In the genomic region with DNA sequence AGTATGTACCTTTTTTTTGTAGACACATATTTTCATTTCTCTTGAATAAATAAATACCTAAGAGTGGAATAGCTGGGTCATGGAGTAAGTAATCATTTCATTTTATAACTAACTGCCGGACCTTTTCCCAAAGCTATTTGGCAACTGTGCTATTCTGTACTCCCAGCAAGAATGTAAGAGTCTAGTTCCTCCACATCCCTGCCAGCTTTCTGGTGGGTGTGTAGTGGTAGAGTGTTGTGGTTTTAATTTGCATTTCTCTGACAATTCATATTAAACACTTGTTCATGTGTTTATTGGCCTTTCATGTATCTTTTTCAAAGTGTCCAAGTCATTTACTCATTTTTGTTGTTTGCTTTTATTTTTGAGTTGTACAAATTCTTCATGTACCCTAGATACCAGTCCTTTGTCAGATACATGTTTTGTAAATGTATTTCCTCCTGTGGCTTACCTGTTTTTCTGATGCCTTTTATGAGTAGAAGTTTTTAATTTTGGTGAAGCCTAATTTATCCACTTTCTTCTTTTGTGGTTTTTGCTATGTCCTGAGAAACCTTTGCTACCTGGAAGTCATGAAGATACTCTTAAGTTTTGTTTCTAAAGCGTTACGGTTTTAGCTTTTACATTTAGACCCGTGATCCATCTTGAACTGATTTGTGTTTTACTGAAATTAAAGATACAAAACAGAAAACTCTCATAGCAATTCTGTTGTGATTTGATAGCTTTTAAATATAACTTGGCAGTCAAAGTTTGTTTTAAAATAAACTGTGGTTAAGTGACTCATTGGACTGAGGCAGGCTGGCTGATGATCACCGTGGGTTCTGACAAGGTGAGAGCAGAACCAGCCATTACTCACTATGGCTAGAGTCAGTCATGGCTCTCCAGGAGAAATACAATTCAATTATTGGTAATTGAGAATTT, we compare ENCODE assay signal across 8 cellular contexts. TPM values are rescaled to one million over a fixed set of nuclear protein-coding genes. Genes with fewer than 3 reads are reported as not detected.
A peak's percentile ranks its signal among the peaks of the same experiment; 100 is the strongest.
DNase-seq lines count a peak whose midpoint lies in the region; ATAC-seq and TF ChIP-seq lines count a peak whose summit lies in the region.

No MANE protein-coding gene starts in this region.

- peak; percentile 83 for DNase-seq in HFFc6
- no peak for DNase-seq in WTC11 (ENCODE audit: low spot score)
- peak; percentile 48 for DNase-seq in dermis blood vessel endothelial cell
- no peak for DNase-seq in DMS53 (lab: John Stamatoyannopoulos, UW)
- no peak for DNase-seq in foreskin melanocyte
- no peak for DNase-seq in T-helper 9 cell

- no peaks in the 10 kb centered on the region for H3K27me3 ChIP-seq in rectal smooth muscle tissue (ENCODE audit: control insufficient read depth, insufficient read depth, low read length)

- TF ChIP-seq CTCF in HFFc6 (IDR thresholded peaks at IDR 0.05): no peak
- no peak for TF ChIP-seq CTCF in WTC11 (IDR thresholded peaks at IDR 0.05)

- POLR2A ChIA-PET in WTC11 (lab: Charles Lee): interaction anchor here (0.6 kb wide), 1 partner anchor 12 kb away, joined by 3 read pairs; no protein-coding TSS in a partner anchor

- H3K36me3 Mint-ChIP-seq in HFFc6 (ENCODE audit: low read depth) (no peaks in the 10 kb centered on the region), WTC11 (peaks cover 65% of the 10 kb centered on the region)

- CTCF ChIA-PET in WTC11 (lab: Charles Lee): interaction anchor here (1.0 to 1.4 kb wide), 2 partner anchors 8 to 445 kb away, joined by 3 to 4 read pairs; a partner anchor contains a TSS

- H3K27me3 Mint-ChIP-seq in HFFc6 (ENCODE audit: insufficient read depth): peaks cover 28% of the 10 kb centered on the region
- H3K27me3 Mint-ChIP-seq in WTC11 (ENCODE audit: low read depth): no peaks in the 10 kb centered on the region

- no peak overlapping the region for H3K9ac ChIP-seq in rectal smooth muscle tissue (ENCODE audit: low read length)

- H3K36me3 ChIP-seq in rectal smooth muscle tissue (ENCODE audit: control insufficient read depth, insufficient read depth, low read length): peaks cover 6% of the 10 kb centered on the region

- peaks cover 45% of the 10 kb centered on the region for H3K4me1 ChIP-seq in rectal smooth muscle tissue (ENCODE audit: control insufficient read depth, insufficient read depth, low read length)

- peak overlapping the region; percentile 57 for H3K27ac ChIP-seq in rectal smooth muscle tissue (ENCODE audit: low read depth, low read length)

- H3K4me1 Mint-ChIP-seq in HFFc6 (ENCODE audit: low read depth) (peaks cover 25% of the 10 kb centered on the region), WTC11 (peaks cover 81% of the 10 kb centered on the region)

- H3K27ac Mint-ChIP-seq in HFFc6: peak overlapping the region; percentile 22; the same call in 1 of the 2 replicates
- no peak overlapping the region; the same call in 1 of the 2 replicates for H3K27ac Mint-ChIP-seq in WTC11

- no peaks in the 10 kb centered on the region for H3K9me3 Mint-ChIP-seq in HFFc6
- peaks cover 4% of the 10 kb centered on the region for H3K9me3 Mint-ChIP-seq in WTC11

- ATAC-seq in WTC11 (no peak), GM19328 (IDR thresholded peaks at IDR 0.05; ENCODE audit: unreplicated experiment) (no peak)

- peak overlapping the region; percentile 4 for H3K4me3 ChIP-seq in rectal smooth muscle tissue (ENCODE audit: low read length)

- H3K4me3 Mint-ChIP-seq in HFFc6 (peak overlapping the region; percentile 72), WTC11 (peak overlapping the region; percentile 24)

TF ChIP-seq in WTC11, 78 proteins besides CTCF, POLR2A, EP300 and RAD21:
- TF ChIP-seq, protein P1, sequence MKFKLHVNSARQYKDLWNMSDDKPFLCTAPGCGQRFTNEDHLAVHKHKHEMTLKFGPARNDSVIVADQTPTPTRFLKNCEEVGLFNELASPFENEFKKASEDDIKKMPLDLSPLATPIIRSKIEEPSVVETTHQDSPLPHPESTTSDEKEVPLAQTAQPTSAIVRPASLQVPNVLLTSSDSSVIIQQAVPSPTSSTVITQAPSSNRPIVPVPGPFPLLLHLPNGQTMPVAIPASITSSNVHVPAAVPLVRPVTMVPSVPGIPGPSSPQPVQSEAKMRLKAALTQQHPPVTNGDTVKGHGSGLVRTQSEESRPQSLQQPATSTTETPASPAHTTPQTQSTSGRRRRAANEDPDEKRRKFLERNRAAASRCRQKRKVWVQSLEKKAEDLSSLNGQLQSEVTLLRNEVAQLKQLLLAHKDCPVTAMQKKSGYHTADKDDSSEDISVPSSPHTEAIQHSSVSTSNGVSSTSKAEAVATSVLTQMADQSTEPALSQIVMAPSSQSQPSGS (CRISPR knock-in tag; IDR thresholded peaks at IDR 0.05; ENCODE audit: borderline replicate concordance, low read depth): no peak
TF ChIP-seq in WTC11: peak in this region for 0.

RNA-seq across cellular contexts. Expression of a gene that starts 7.9 kb away (rescaled TPM):
- 1 to 10 TPM in 3 of 6 experiments, under 1 TPM in 3; 0.80 to 1.2 (median 1.0) TPM for total RNA-seq in HFFc6 (2021; fragmentation: NEBNext Ultra II Directional; extraction: Animal tissue kit (Norgen Biotek cat#: 25700))
- 43.4 to 50.0 TPM (median 44.5 TPM) in 3 replicates for total RNA-seq in WTC11 (2021)
- 28.4 and 54.8 TPM in 2 replicates for total RNA-seq in dermis blood vessel endothelial cell

Comparison
In these comparisons a context has a peak if more than half of its experiments do, and no peak if none do; other contexts are left out.
1. DNase-seq: peak in HFFc6 (single experiment) and dermis blood vessel endothelial cell (single experiment); none in WTC11 (single experiment), DMS53 (single experiment), foreskin melanocyte (single experiment) and T-helper 9 cell (single experiment).
2. RNA of a gene that starts 7.9 kb away (total RNA-seq): 28.4 to 54.8 TPM in dermis blood vessel endothelial cell and 43.4 to 50.0 TPM in WTC11; 0.80 to 1.2 TPM in HFFc6; every median in the first group is over 10 times any median in the second.